In the genomic region with DNA sequence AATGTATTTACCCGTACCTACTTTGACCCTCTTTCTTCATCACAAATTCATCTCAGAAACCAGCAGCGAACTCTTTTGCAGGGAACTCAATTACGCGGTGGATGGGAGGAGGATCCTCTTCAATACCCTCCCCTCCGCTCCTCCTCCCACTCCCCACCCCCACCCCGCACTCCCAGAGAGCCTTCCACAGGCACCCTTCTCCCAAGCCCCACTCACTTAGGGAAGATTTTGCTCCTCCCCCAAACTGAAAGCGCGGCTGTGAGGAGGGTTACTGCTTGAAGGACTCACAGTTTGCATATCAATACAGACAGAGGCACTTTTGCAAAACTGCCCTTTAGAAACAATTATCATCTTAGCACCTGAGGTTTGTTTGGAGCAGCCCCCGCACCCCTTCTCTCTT, we compare ENCODE assay signal across 1 cellular context.
TF ChIP-seq lines count a peak whose summit lies in the region.

No MANE protein-coding gene starts in this region.

TF ChIP-seq in endothelial cell of umbilical vein, 7 proteins besides CTCF, POLR2A, EP300 and RAD21 (continued from another document):
- no peak for TF ChIP-seq MYC (IDR thresholded peaks at IDR 0.05; ENCODE audit: low read depth, low read length)
